Comparison of ENCODE assay signal across 8 cellular contexts in the genomic region with DNA sequence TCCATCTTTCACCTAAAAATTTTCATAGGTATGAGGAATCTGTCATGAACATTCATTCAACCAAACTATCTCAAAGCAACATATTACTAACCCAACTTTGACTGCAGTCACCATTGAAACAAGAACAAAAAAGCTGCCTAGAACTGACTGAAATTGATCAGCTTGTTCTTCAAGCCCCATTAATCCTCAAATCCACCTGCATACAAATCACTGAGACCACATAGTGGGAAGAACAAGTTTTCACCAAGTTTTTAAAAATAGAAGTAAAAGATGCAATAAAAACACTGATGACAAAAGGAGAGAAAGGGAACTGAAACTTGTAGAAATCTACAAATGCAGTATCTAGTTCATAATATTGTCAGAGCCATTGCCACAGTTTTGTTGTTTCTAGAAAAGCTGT. TPM values are rescaled to one million over a fixed set of nuclear protein-coding genes. Genes with fewer than 3 reads are reported as not detected.
DNase-seq lines count a peak whose midpoint lies in the region; ATAC-seq lines count a peak whose summit lies in the region.

No MANE protein-coding gene starts in this region.

- H3K9me3 Mint-ChIP-seq in activated T-helper 17 cell treated with anti-CD3 and anti-CD28 coated beads, Interleukin-2, amount 50 U/mL, for 72 hours: no peaks in the 10 kb centered on the region
- H3K9me3 Mint-ChIP-seq in activated CD8-positive, alpha-beta T cell treated with anti-CD3 and anti-CD28 coated beads, Interleukin-2, amount 10 ng/mL, durations not matched to agents 7 days and 5 days (ENCODE audit: insufficient read depth): no peaks in the 10 kb centered on the region

- no peak overlapping the region for H3K27ac Mint-ChIP-seq in activated T-helper 17 cell treated with anti-CD3 and anti-CD28 coated beads, Interleukin-2, amount 50 U/mL, for 72 hours
- H3K27ac Mint-ChIP-seq in activated CD8-positive, alpha-beta T cell treated with anti-CD3 and anti-CD28 coated beads, Interleukin-2, amount 10 ng/mL, durations not matched to agents 7 days and 5 days: no peak overlapping the region

- DNase-seq in renal cortical epithelial cell (ENCODE audit: low read depth) (peak; percentile 36), NCI-H2029 treated with DMSO at 0.1 percent for 48 hours (lab: John Stamatoyannopoulos, UW) (no peak), NCI-H345 (lab: John Stamatoyannopoulos, UW) (no peak)
- DNase-seq in activated CD8-positive, alpha-beta memory T cell treated with anti-CD3 and anti-CD28 coated beads, Interleukin-2, amount 50 U/mL, for 48 hours: no peak
- DNase-seq in activated CD8-positive, alpha-beta T cell treated with anti-CD3 and anti-CD28 coated beads, Interleukin-2, amount 10 ng/mL, durations not matched to agents 7 days and 5 days: no peak

- POLR2A ChIA-PET in activated CD8-positive, alpha-beta T cell treated with anti-CD3 and anti-CD28 coated beads, Interleukin-2, amount 10 ng/mL, durations not matched to agents 7 days and 5 days (lab: Charles Lee): no interaction called here

- no peaks in the 10 kb centered on the region for H3K4me1 Mint-ChIP-seq in activated T-helper 17 cell treated with anti-CD3 and anti-CD28 coated beads, Interleukin-2, amount 50 U/mL, for 72 hours
- H3K4me1 Mint-ChIP-seq in activated CD8-positive, alpha-beta T cell treated with anti-CD3 and anti-CD28 coated beads, Interleukin-2, amount 10 ng/mL, durations not matched to agents 7 days and 5 days (ENCODE audit: low read depth): peaks cover 34% of the 10 kb centered on the region

- no peak overlapping the region for H3K4me3 Mint-ChIP-seq in activated T-helper 17 cell treated with anti-CD3 and anti-CD28 coated beads, Interleukin-2, amount 50 U/mL, for 72 hours
- no peak overlapping the region for H3K4me3 Mint-ChIP-seq in activated CD8-positive, alpha-beta T cell treated with anti-CD3 and anti-CD28 coated beads, Interleukin-2, amount 10 ng/mL, durations not matched to agents 7 days and 5 days

- peaks cover 44% of the 10 kb centered on the region for H3K27me3 Mint-ChIP-seq in activated T-helper 17 cell treated with anti-CD3 and anti-CD28 coated beads, Interleukin-2, amount 50 U/mL, for 72 hours
- peaks cover 45% of the 10 kb centered on the region for H3K27me3 Mint-ChIP-seq in activated CD8-positive, alpha-beta T cell treated with anti-CD3 and anti-CD28 coated beads, Interleukin-2, amount 10 ng/mL, durations not matched to agents 7 days and 5 days (ENCODE audit: low read depth)

- ATAC-seq in GM18870 (IDR thresholded peaks at IDR 0.05; ENCODE audit: unreplicated experiment) (peak; percentile 68), HG02852 (IDR thresholded peaks at IDR 0.05; ENCODE audit: unreplicated experiment) (peak; percentile 92)
- ATAC-seq in activated T-helper 17 cell treated with anti-CD3 and anti-CD28 coated beads, Interleukin-2, amount 50 U/mL, for 72 hours (replicated peaks): peak; percentile 59
- ATAC-seq in activated CD8-positive, alpha-beta T cell treated with anti-CD3 and anti-CD28 coated beads, Interleukin-2, amount 10 ng/mL, durations not matched to agents 7 days and 5 days: no peak

- CTCF ChIA-PET in activated CD8-positive, alpha-beta T cell treated with anti-CD3 and anti-CD28 coated beads, Interleukin-2, amount 10 ng/mL, durations not matched to agents 7 days and 5 days (lab: Charles Lee): interaction anchor here (1.7 to 2.4 kb wide), 4 partner anchors 8 to 141 kb away, joined by 3 to 11 read pairs (median 7); no protein-coding TSS in a partner anchor

- H3K36me3 Mint-ChIP-seq in activated T-helper 17 cell treated with anti-CD3 and anti-CD28 coated beads, Interleukin-2, amount 50 U/mL, for 72 hours (ENCODE audit: low read depth): peaks cover 5% of the 10 kb centered on the region
- no peaks in the 10 kb centered on the region for H3K36me3 Mint-ChIP-seq in activated CD8-positive, alpha-beta T cell treated with anti-CD3 and anti-CD28 coated beads, Interleukin-2, amount 10 ng/mL, durations not matched to agents 7 days and 5 days (ENCODE audit: low read depth)

RNA-seq across cellular contexts. Expression of a gene that starts 6.1 kb away (rescaled TPM):
- under 1 TPM; 0.66 to 0.78 TPM for total RNA-seq in activated T-helper 17 cell treated with anti-CD3 and anti-CD28 coated beads, Interleukin-2, amount 50 U/mL, for 72 hours
- 53.0 and 96.6 TPM in 2 replicates for total RNA-seq in renal cortical epithelial cell
- total RNA-seq in activated CD8-positive, alpha-beta T cell treated with anti-CD3 and anti-CD28 coated beads, Interleukin-2, amount 10 ng/mL, durations not matched to agents 7 days and 5 days: 10 to 100 TPM; 10.8 to 14.0 TPM

RNA-seq across cellular contexts. Expression of a gene that starts 34.6 kb away (rescaled TPM):
- 100 to 1,000 TPM; 106 to 198 TPM for total RNA-seq in activated T-helper 17 cell treated with anti-CD3 and anti-CD28 coated beads, Interleukin-2, amount 50 U/mL, for 72 hours
- 60.9 and 93.9 TPM in 2 replicates for total RNA-seq in renal cortical epithelial cell
- total RNA-seq in activated CD8-positive, alpha-beta T cell treated with anti-CD3 and anti-CD28 coated beads, Interleukin-2, amount 10 ng/mL, durations not matched to agents 7 days and 5 days: 100 to 1,000 TPM; 174 to 189 TPM

Comparison
In these comparisons a context has a peak if more than half of its experiments do, and no peak if none do; other contexts are left out.
1. RNA of a gene that starts 6.1 kb away (total RNA-seq): 53.0 to 96.6 TPM in renal cortical epithelial cell and 10.8 to 14.0 TPM in activated CD8-positive, alpha-beta T cell treated with anti-CD3 and anti-CD28 coated beads, Interleukin-2, amount 10 ng/mL, durations not matched to agents 7 days and 5 days; 0.66 to 0.78 TPM in activated T-helper 17 cell treated with anti-CD3 and anti-CD28 coated beads, Interleukin-2, amount 50 U/mL, for 72 hours; every median in the first group is over 4 times any median in the second.